In genomic region chr7:22913116-22913515, GRCh38 we compare ENCODE assay signal across 29 cellular contexts.
"Had no signal": no experiment of that assay in that cellular context is flagged by ENCODE, and none has a peak within 500 bp of the region (broad histone marks: within the 10 kb centered on the region; RNA-seq: fewer than 3 reads in every experiment).

No MANE protein-coding gene starts in this region.

- H3K27me3 ChIP-seq: neural progenitor cell, pancreas, right lobe of liver, sigmoid colon, spleen, suprapubic skin, testis, tibial artery, transverse colon, upper lobe of right lung, uterus had no signal

- H3K4me2 ChIP-seq: neural progenitor cell, smooth muscle cell had no signal

- H3K27ac ChIP-seq: neural progenitor cell, pancreas, prostate gland, right lobe of liver, sigmoid colon, skin epidermis, spleen, suprapubic skin, testis, transverse colon, upper lobe of right lung, uterus had no signal

- H3K9me3 ChIP-seq: pancreas, prostate gland, right lobe of liver, sigmoid colon, suprapubic skin, testis, tibial artery, transverse colon, upper lobe of right lung, uterus had no signal

- DNase-seq: naive thymus-derived CD4-positive, alpha-beta T cell; natural killer cell; occipital lobe; pancreas; retina; right cardiac atrium; right lobe of liver; sigmoid colon; spleen; stimulated activated CD4-positive, alpha-beta T cell treated with anti-CD3 and anti-CD28 coated beads, Interleukin-12 subunit alpha, Interleukin-12 subunit beta, amount 100 ng/mL, for 4 hours; stimulated activated CD4-positive, alpha-beta T cell treated with anti-CD3 and anti-CD28 coated beads, Interleukin-1b, Interleukin-23, amount 100 ng/mL, for 48 hours; stimulated activated CD4-positive, alpha-beta T cell treated with anti-CD3 and anti-CD28 coated beads, Interleukin-4, amount 100 ng/mL, for 1 hour; stimulated activated CD4-positive, alpha-beta T cell treated with anti-CD3 and anti-CD28 coated beads, Interleukin-4, amount 100 ng/mL, for 4 hours; stimulated activated CD8-positive, alpha-beta memory T cell treated with anti-CD3 and anti-CD28 coated beads, Interleukin-4, amount 100 ng/mL, for 48 hours; stimulated activated naive CD4-positive, alpha-beta T cell; stimulated activated naive CD8-positive, alpha-beta T cell treated with anti-CD3 and anti-CD28 coated beads, Interleukin-15, amount 100 ng/mL, for 72 hours; stimulated activated naive CD8-positive, alpha-beta T cell treated with anti-CD3 and anti-CD28 coated beads, Interleukin-15, Interleukin-2, amounts not matched to agents 100 U/mL and 50 U/mL, for 24 hours; substantia nigra; testis; tibial artery; transverse colon; upper lobe of right lung; uterus had no signal

- H3K4me3 ChIP-seq: neural progenitor cell, pancreas, prostate gland, right lobe of liver, sigmoid colon, skin epidermis, smooth muscle cell, spleen, suprapubic skin, testis, tibial artery, transverse colon, upper lobe of right lung, uterus had no signal

- H3K36me3 ChIP-seq: neural progenitor cell, pancreas, prostate gland, right lobe of liver, sigmoid colon, spleen, suprapubic skin, tibial artery, transverse colon, upper lobe of right lung, uterus had no signal

- H3K4me1 ChIP-seq: neural progenitor cell, prostate gland, right lobe of liver, sigmoid colon, spleen, suprapubic skin, testis, transverse colon, upper lobe of right lung, uterus had no signal

- H2AFZ ChIP-seq: neural progenitor cell had no signal

- ATAC-seq: naive thymus-derived CD4-positive, alpha-beta T cell; natural killer cell; right lobe of liver; stimulated activated memory B cell treated with anti-CD40 and anti-IgM and Interleukin-4, amounts not matched to agents 10 μg/mL and 1 μg/mL and 100 μg/mL, for 72 hours; stimulated activated naive CD8-positive, alpha-beta T cell treated with anti-CD3 and anti-CD28 coated beads, Interleukin-15, amount 100 ng/mL, for 72 hours; stimulated activated naive CD8-positive, alpha-beta T cell treated with anti-CD3 and anti-CD28 coated beads, Interleukin-15, Interleukin-2, amounts not matched to agents 100 U/mL and 50 U/mL, for 24 hours; upper lobe of right lung had no signal
